In genomic region chr2:44120428-44120827, GRCh38 we compare ENCODE assay signal across 11 cellular contexts. TPM values are rescaled to one million over a fixed set of nuclear protein-coding genes. Genes with fewer than 3 reads are reported as not detected.
DNase-seq lines count a peak whose midpoint lies in the region; ATAC-seq and TF ChIP-seq lines count a peak whose summit lies in the region.
"Had no signal": no experiment of that assay in that cellular context is flagged by ENCODE, and none has a peak within 500 bp of the region (broad histone marks: within the 10 kb centered on the region; RNA-seq: fewer than 3 reads in every experiment).

No MANE protein-coding gene starts in this region.

- no peaks in the 10 kb centered on the region for H3K27me3 Mint-ChIP-seq in Calu3 (ENCODE audit: unreplicated experiment)

- H3K27me3 ChIP-seq in aorta (ENCODE audit: control insufficient read depth in 1 of 2, insufficient read depth in 2 of 2, low read length in 1 of 2): no peaks in the 10 kb centered on the region

- H3K36me3 ChIP-seq in aorta (ENCODE audit: control insufficient read depth in 1 of 2, insufficient read depth in 2 of 2, low read length in 1 of 2): no peaks in the 10 kb centered on the region

- POLR2A ChIA-PET in RWPE1 (lab: Yijun Ruan, JAX; ENCODE audit: low non-redundant PET): no interaction called here

- intact Hi-C loops in Calu3 (cut with micrococcal nuclease; ENCODE audit: unreplicated experiment) (no loop called here), aorta (cut with DNase I) (no loop called here)

- CTCF ChIA-PET in RWPE1 (lab: Yijun Ruan, JAX): interaction anchor here (0.6 kb wide), 1 partner anchor 18 kb away, joined by 3 read pairs; no protein-coding TSS in a partner anchor
- CTCF ChIA-PET in Calu3 (lab: Charles Lee): interaction anchor here (0.6 to 0.9 kb wide), 2 partner anchors 10 to 236 kb away, joined by 3 read pairs; no protein-coding TSS in a partner anchor

- no peak overlapping the region for H3K27ac Mint-ChIP-seq in Calu3 (ENCODE audit: unreplicated experiment)

- H3K4me3 Mint-ChIP-seq in Calu3 (ENCODE audit: low read depth, unreplicated experiment): no peak overlapping the region

- H3K36me3 Mint-ChIP-seq in Calu3 (ENCODE audit: insufficient read depth, unreplicated experiment): no peaks in the 10 kb centered on the region

- ATAC-seq in activated CD4-positive, CD25-positive, alpha-beta regulatory T cell treated with anti-CD3 and anti-CD28 coated beads, Interleukin-2, amount 50 U/mL, for 24 hours: peak; percentile 79 to 85
- ATAC-seq in HG03045 (IDR thresholded peaks at IDR 0.05; ENCODE audit: unreplicated experiment) (no peak), aorta (ENCODE audit: low FRiP score) (no peak)

- H3K27ac ChIP-seq in RWPE1 (no peak overlapping the region), aorta (ENCODE audit: low read depth in 1 of 2, low read length in 2 of 2) (no peak overlapping the region)
- H3K27ac ChIP-seq: 22Rv1 had no signal

- BruUV-seq in Calu3 (replicated peaks; lab: Mats Ljungman, UMichigan): no TSS peak

- no peaks in the 10 kb centered on the region for H3K4me1 ChIP-seq in aorta (ENCODE audit: control insufficient read depth in 1 of 2, insufficient read depth in 2 of 2, low read length in 2 of 2)

- H3K4me1 Mint-ChIP-seq in Calu3 (ENCODE audit: low read depth, unreplicated experiment): no peaks in the 10 kb centered on the region

- 54 to 67% methylated on average over 2 of the region's 2 CpGs for WGBS in aorta, 2 donors

- H3K4me3 ChIP-seq in aorta (ENCODE audit: low read length in 2 of 2): no peak overlapping the region

- no peak for TF ChIP-seq CTCF in RWPE1 (conservative IDR thresholded peaks at IDR 0.05; ENCODE audit: low read depth)
- TF ChIP-seq CTCF in Calu3 (IDR thresholded peaks at IDR 0.05; ENCODE audit: unreplicated experiment): no peak

- no peaks in the 10 kb centered on the region for H3K9me3 ChIP-seq in aorta (ENCODE audit: control insufficient read depth, low read length)

- DNase-seq in activated CD4-positive, CD25-positive, alpha-beta regulatory T cell (lab: John Stamatoyannopoulos, UW): no peak
- DNase-seq in RWPE1 (ENCODE audit: low spot score): peak; percentile 30
- DNase-seq in astrocyte of the hippocampus (ENCODE audit: low read depth, low spot score): peak; percentile 78
- DNase-seq in stimulated activated CD4-positive, alpha-beta T cell treated with anti-CD3 and anti-CD28 coated beads, TNF-alpha, amount 100 ng/mL, for 48 hours (ENCODE audit: low read depth in 3 of 3): peak in 2 of 3 donors; percentile 8 to 11
- no peak for DNase-seq in Calu3
- no peak for DNase-seq in aorta
- DNase-seq: activated gamma-delta T cell treated with Interleukin-2 at 50 U/mL for 16 hours, NCI-H2171 treated with DMSO at 0.1 percent for 48 hours had no signal

- no peaks in the 10 kb centered on the region for H3K9me3 Mint-ChIP-seq in Calu3 (ENCODE audit: low read depth, unreplicated experiment)

RNA-seq across cellular contexts. Expression of gene PPM1B, which starts 48.2 kb away (rescaled TPM):
- total RNA-seq in Calu3 (2022) (73.4 and 75.0 TPM in 2 replicates), aorta (10 to 100 TPM; 57.9 to 75.6 TPM)
- 10 to 100 TPM; 42.1 to 42.7 TPM for polyA plus RNA-seq in aorta

Comparison
In these comparisons a context has a peak if more than half of its experiments do, and no peak if none do; other contexts are left out.
1. ATAC-seq: peak in activated CD4-positive, CD25-positive, alpha-beta regulatory T cell treated with anti-CD3 and anti-CD28 coated beads, Interleukin-2, amount 50 U/mL, for 24 hours (2 of 2); none in HG03045 (single experiment) and aorta (single experiment).
2. DNase-seq: peak in RWPE1 (single experiment), astrocyte of the hippocampus (single experiment) and stimulated activated CD4-positive, alpha-beta T cell treated with anti-CD3 and anti-CD28 coated beads, TNF-alpha, amount 100 ng/mL, for 48 hours (2 of 3); none in activated CD4-positive, CD25-positive, alpha-beta regulatory T cell (0 of 4), Calu3 (single experiment) and aorta (0 of 2).